In the genomic region with DNA sequence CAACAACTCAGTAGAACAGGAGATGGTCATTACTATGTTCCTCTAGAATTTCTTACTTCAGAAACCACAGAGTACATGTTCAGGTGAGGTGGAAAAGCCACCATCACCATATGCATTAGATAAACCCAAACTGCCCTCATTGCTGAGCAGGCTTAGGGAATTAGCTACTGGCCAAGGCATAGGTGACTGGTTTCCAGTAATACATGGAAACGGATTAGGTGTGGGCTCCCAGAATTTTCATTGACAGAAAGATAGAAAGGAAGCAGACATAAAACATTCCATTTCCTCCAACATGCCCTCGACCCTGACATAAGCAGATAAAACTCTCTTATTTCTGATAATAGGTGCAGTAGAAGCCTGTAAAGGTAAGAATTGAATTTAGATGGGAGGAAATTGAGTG, we compare ENCODE assay signal across 12 cellular contexts.
"Had no signal": no experiment of that assay in that cellular context is flagged by ENCODE, and none has a peak within 500 bp of the region (broad histone marks: within the 10 kb centered on the region; RNA-seq: fewer than 3 reads in every experiment).

No MANE protein-coding gene starts in this region.

- H3K27me3 ChIP-seq: esophagus squamous epithelium had no signal

- H3K4me3 Mint-ChIP-seq: effector memory CD8-positive, alpha-beta T cell; immature natural killer cell; naive thymus-derived CD8-positive, alpha-beta T cell; neural crest cell; type B pancreatic cell had no signal

- ATAC-seq: effector memory CD8-positive, alpha-beta T cell; mucosa of descending colon; naive thymus-derived CD8-positive, alpha-beta T cell; sciatic nerve had no signal

- H3K4me1 ChIP-seq: esophagus squamous epithelium had no signal

- H3K36me3 Mint-ChIP-seq: naive thymus-derived CD8-positive, alpha-beta T cell; type B pancreatic cell had no signal

- H3K27me3 Mint-ChIP-seq: effector memory CD8-positive, alpha-beta T cell; naive thymus-derived CD8-positive, alpha-beta T cell had no signal

- H3K9me3 Mint-ChIP-seq: neural crest cell, type B pancreatic cell had no signal

- H3K4me3 ChIP-seq: esophagus squamous epithelium, mucosa of descending colon had no signal

- H3K9me3 ChIP-seq: esophagus squamous epithelium, mucosa of descending colon had no signal

- H3K27ac ChIP-seq: esophagus squamous epithelium had no signal

- H3K27ac Mint-ChIP-seq: effector memory CD8-positive, alpha-beta T cell; immature natural killer cell; naive thymus-derived CD8-positive, alpha-beta T cell had no signal

- H3K36me3 ChIP-seq: esophagus squamous epithelium had no signal

- DNase-seq: effector memory CD8-positive, alpha-beta T cell; esophagus squamous epithelium; foreskin fibroblast; immature natural killer cell; mucosa of descending colon; naive thymus-derived CD8-positive, alpha-beta T cell; posterior cingulate gyrus; stimulated activated CD4-positive, alpha-beta T cell treated with anti-CD3 and anti-CD28 coated beads, Interleukin-12 subunit alpha, Interleukin-12 subunit beta, amount 100 ng/mL, for 4 hours; stimulated activated naive CD4-positive, alpha-beta T cell had no signal

- H3K4me1 Mint-ChIP-seq: immature natural killer cell; naive thymus-derived CD8-positive, alpha-beta T cell; neural crest cell had no signal
